8 cellular contexts compared by ENCODE assay signal in genomic region chr15:50353999-50354837, GRCh38. TPM values are rescaled to one million over a fixed set of nuclear protein-coding genes. Genes with fewer than 3 reads are reported as not detected.
DNase-seq lines count a peak whose midpoint lies in the region; ATAC-seq and TF ChIP-seq lines count a peak whose summit lies in the region.

No MANE protein-coding gene starts in this region.

- peaks cover 96% of the 10 kb centered on the region for H3K79me2 ChIP-seq in PC-3 (ENCODE audit: low read length)

- TF ChIP-seq CTCF in PC-3 (conservative IDR thresholded peaks at IDR 0.05; ENCODE audit: low read depth, low read length) (no peak), fibroblast of mammary gland (conservative IDR thresholded peaks at IDR 0.05; ENCODE audit: control insufficient read depth, insufficient read depth, low read depth, low read length) (no peak)

- CTCF ChIA-PET in PC-3 (lab: Charles Lee) = no interaction called here

- no TSS peak for BruUV-seq in PC-3 (replicated peaks; lab: Mats Ljungman, UMichigan)

- H3K4me3 Mint-ChIP-seq in activated T-helper 17 cell treated with anti-CD3 and anti-CD28 coated beads, Interleukin-2, amount 50 U/mL, for 72 hours = peak overlapping the region; percentile 84
- peak overlapping the region; percentile 83 for H3K4me3 Mint-ChIP-seq in natural killer cell treated with Interleukin-12 subunit alpha and Interleukin-12 subunit beta and Interleukin-15 and Interleukin-18, amount 100 ng/mL, for 72 hours

- peak; percentile 44 for DNase-seq in AG20443 (ENCODE audit: low spot score)
- DNase-seq in PC-3 = peak; percentile 77
- DNase-seq in fibroblast of mammary gland (ENCODE audit: low read depth) = peak; percentile 91
- DNase-seq in natural killer cell treated with Interleukin-12 subunit alpha and Interleukin-12 subunit beta and Interleukin-15 and Interleukin-18, amount 100 ng/mL, for 72 hours (ENCODE audit: low spot score) = peak; percentile 71
- DNase-seq in stimulated activated naive CD4-positive, alpha-beta T cell treated with Interleukin-2 at 50 U/mL for 16 hours (lab: John Stamatoyannopoulos, UW) = peak; percentile 46

- intact Hi-C loops in PC-3 (cut with micrococcal nuclease) = loop anchor here (2.0 to 10.0 kb wide), 2 partner anchors 71 to 151 kb away; partner anchors contain the start of gene USP8

- peaks cover 6% of the 10 kb centered on the region; the same call in 1 of the 2 replicates for H3K36me3 ChIP-seq in PC-3 (ENCODE audit: low read depth, low read length)

- H3K4me3 ChIP-seq in PC-3 (ENCODE audit: low read length) (peak overlapping the region; percentile 94), fibroblast of mammary gland (ENCODE audit: control insufficient read depth, low read depth, low read length) (peak overlapping the region; percentile 96)

- H3K4me1 Mint-ChIP-seq in activated T-helper 17 cell treated with anti-CD3 and anti-CD28 coated beads, Interleukin-2, amount 50 U/mL, for 72 hours = peaks cover 41% of the 10 kb centered on the region
- H3K4me1 Mint-ChIP-seq in natural killer cell treated with Interleukin-12 subunit alpha and Interleukin-12 subunit beta and Interleukin-15 and Interleukin-18, amount 100 ng/mL, for 72 hours (ENCODE audit: low read depth in 2 of 2) = peaks cover 47 to 64% of the 10 kb centered on the region in 2 donors

- H3K4me1 ChIP-seq in PC-3 (ENCODE audit: insufficient read depth, low read length) = peaks cover 36% of the 10 kb centered on the region

- peak overlapping the region; percentile 85 for H2AFZ ChIP-seq in PC-3 (ENCODE audit: low read length)

- H3K27me3 ChIP-seq in PC-3 (ENCODE audit: low read length) = no peaks in the 10 kb centered on the region

- no peaks in the 10 kb centered on the region for H3K9me2 ChIP-seq in PC-3 (replicated peaks; ENCODE audit: low read length)

- no peaks in the 10 kb centered on the region for H3F3A ChIP-seq in PC-3 (ENCODE audit: low read length, unreplicated experiment)

- H3K9me3 Mint-ChIP-seq in activated T-helper 17 cell treated with anti-CD3 and anti-CD28 coated beads, Interleukin-2, amount 50 U/mL, for 72 hours = no peaks in the 10 kb centered on the region
- H3K9me3 Mint-ChIP-seq in natural killer cell treated with Interleukin-12 subunit alpha and Interleukin-12 subunit beta and Interleukin-15 and Interleukin-18, amount 100 ng/mL, for 72 hours = no peaks in the 10 kb centered on the region

- peak overlapping the region; percentile 100 for H3K27ac Mint-ChIP-seq in activated T-helper 17 cell treated with anti-CD3 and anti-CD28 coated beads, Interleukin-2, amount 50 U/mL, for 72 hours
- peak overlapping the region; percentile 99 to 100 for H3K27ac Mint-ChIP-seq in natural killer cell treated with Interleukin-12 subunit alpha and Interleukin-12 subunit beta and Interleukin-15 and Interleukin-18, amount 100 ng/mL, for 72 hours

- peak overlapping the region; percentile 93 for H3K4me2 ChIP-seq in PC-3 (ENCODE audit: low read length)

- H3K9me3 ChIP-seq in PC-3 (ENCODE audit: low read length) = no peaks in the 10 kb centered on the region

- H3K9ac ChIP-seq in PC-3 (ENCODE audit: low read length) = peak overlapping the region; percentile 99

- peaks cover 80% of the 10 kb centered on the region for H3K36me3 Mint-ChIP-seq in activated T-helper 17 cell treated with anti-CD3 and anti-CD28 coated beads, Interleukin-2, amount 50 U/mL, for 72 hours (ENCODE audit: low read depth)
- H3K36me3 Mint-ChIP-seq in natural killer cell treated with Interleukin-12 subunit alpha and Interleukin-12 subunit beta and Interleukin-15 and Interleukin-18, amount 100 ng/mL, for 72 hours = peaks cover 29% of the 10 kb centered on the region

- H3K27ac ChIP-seq in PC-3 (ENCODE audit: low read length) = peak overlapping the region; percentile 94

- peak; percentile 32 for ATAC-seq in GM18907 (IDR thresholded peaks at IDR 0.05; ENCODE audit: unreplicated experiment)
- ATAC-seq in HG03175 (IDR thresholded peaks at IDR 0.05; ENCODE audit: unreplicated experiment) = peak; percentile 25
- ATAC-seq in PC-3 = peak; percentile 65
- peak; percentile 73 for ATAC-seq in activated T-helper 17 cell treated with anti-CD3 and anti-CD28 coated beads, Interleukin-2, amount 50 U/mL, for 72 hours (replicated peaks)
- peak; percentile 66 to 71 for ATAC-seq in natural killer cell treated with Interleukin-12 subunit alpha and Interleukin-12 subunit beta and Interleukin-15 and Interleukin-18, amount 100 ng/mL, for 72 hours

- POLR2A ChIA-PET in PC-3 (lab: Charles Lee; ENCODE audit: unreplicated experiment) = interaction anchor here (0.5 to 0.7 kb wide), 5 partner anchors 70 to 1435 kb away, joined by 3 to 10 read pairs (median 3); partner anchors contain the start of gene USP8

- peaks cover 41% of the 10 kb centered on the region for H4K20me1 ChIP-seq in PC-3 (ENCODE audit: low read length)

- no peaks in the 10 kb centered on the region for H3K27me3 Mint-ChIP-seq in activated T-helper 17 cell treated with anti-CD3 and anti-CD28 coated beads, Interleukin-2, amount 50 U/mL, for 72 hours
- H3K27me3 Mint-ChIP-seq in natural killer cell treated with Interleukin-12 subunit alpha and Interleukin-12 subunit beta and Interleukin-15 and Interleukin-18, amount 100 ng/mL, for 72 hours = no peaks in the 10 kb centered on the region

RNA-seq across cellular contexts. Expression of gene GABPB1, which starts 0.8 kb away (rescaled TPM):
- total RNA-seq in PC-3 (2014; rRNA removed) = 34.2 and 39.7 TPM in 2 replicates
- total RNA-seq in activated T-helper 17 cell treated with anti-CD3 and anti-CD28 coated beads, Interleukin-2, amount 50 U/mL, for 72 hours = 10 to 100 TPM; 30.9 to 31.2 TPM
- 10 to 100 TPM; 43.2 to 45.1 TPM for total RNA-seq in natural killer cell treated with Interleukin-12 subunit alpha and Interleukin-12 subunit beta and Interleukin-15 and Interleukin-18, amount 100 ng/mL, for 72 hours

Comparison
In these comparisons a context has a peak if more than half of its experiments do, and no peak if none do; other contexts are left out.
1. Peak in every context shown above with its lines: DNase-seq, ATAC-seq, H3K4me3 ChIP-seq and H3K27ac ChIP-seq.